In genomic region chrX:77723684-77724083, GRCh38 we compare ENCODE assay signal across 24 cellular contexts.
"Had no signal": no experiment of that assay in that cellular context is flagged by ENCODE, and none has a peak within 500 bp of the region (broad histone marks: within the 10 kb centered on the region; RNA-seq: fewer than 3 reads in every experiment).

No MANE protein-coding gene starts in this region.

- H3K9me3 Mint-ChIP-seq: stimulated activated effector memory CD8-positive, alpha-beta T cell treated with anti-CD3 and anti-CD28 coated beads, Interleukin-12 subunit alpha, Interleukin-12 subunit beta, amount 100 ng/mL, for 72 hours; stimulated activated naive CD8-positive, alpha-beta T cell treated with anti-CD3 and anti-CD28 coated beads, Interleukin-15, amount 100 ng/mL, for 72 hours had no signal

- ATAC-seq: mucosa of descending colon; naive thymus-derived CD8-positive, alpha-beta T cell; sciatic nerve; stimulated activated effector memory CD8-positive, alpha-beta T cell treated with anti-CD3 and anti-CD28 coated beads, Interleukin-12 subunit alpha, Interleukin-12 subunit beta, amount 100 ng/mL, for 72 hours; stimulated activated naive CD8-positive, alpha-beta T cell treated with anti-CD3 and anti-CD28 coated beads, Interleukin-15, amount 100 ng/mL, for 72 hours; upper lobe of right lung had no signal

- H3K36me3 ChIP-seq: heart left ventricle, left ventricle myocardium inferior, ovary, right atrium auricular region, spleen, transverse colon, upper lobe of right lung had no signal

- H3K36me3 Mint-ChIP-seq: immature natural killer cell; stimulated activated effector memory CD8-positive, alpha-beta T cell treated with anti-CD3 and anti-CD28 coated beads, Interleukin-12 subunit alpha, Interleukin-12 subunit beta, amount 100 ng/mL, for 72 hours had no signal

- FAIRE-seq: islet of Langerhans, kidney, small intestine, urothelium cell line had no signal

- H3K27ac ChIP-seq: heart left ventricle, left ventricle myocardium inferior, ovary, right atrium auricular region, spleen, transverse colon, upper lobe of right lung had no signal

- H3K9me3 ChIP-seq: mucosa of descending colon, ovary, right atrium auricular region, transverse colon, upper lobe of right lung had no signal

- H3K4me3 Mint-ChIP-seq: immature natural killer cell; naive thymus-derived CD8-positive, alpha-beta T cell; stimulated activated effector memory CD8-positive, alpha-beta T cell treated with anti-CD3 and anti-CD28 coated beads, Interleukin-12 subunit alpha, Interleukin-12 subunit beta, amount 100 ng/mL, for 72 hours; stimulated activated naive CD8-positive, alpha-beta T cell treated with anti-CD3 and anti-CD28 coated beads, Interleukin-15, amount 100 ng/mL, for 72 hours had no signal

- H3K27ac Mint-ChIP-seq: progenitor cell of endocrine pancreas; stimulated activated effector memory CD8-positive, alpha-beta T cell treated with anti-CD3 and anti-CD28 coated beads, Interleukin-12 subunit alpha, Interleukin-12 subunit beta, amount 100 ng/mL, for 72 hours; stimulated activated naive CD8-positive, alpha-beta T cell treated with anti-CD3 and anti-CD28 coated beads, Interleukin-15, amount 100 ng/mL, for 72 hours had no signal

- H3K4me3 ChIP-seq: heart left ventricle, left ventricle myocardium inferior, lung, mucosa of descending colon, ovary, right atrium auricular region, spleen, transverse colon, upper lobe of right lung had no signal

- H3K27me3 ChIP-seq: heart left ventricle, ovary, right atrium auricular region, spleen, transverse colon, upper lobe of right lung had no signal

- H3K4me1 ChIP-seq: heart left ventricle, left ventricle myocardium inferior, right atrium auricular region, transverse colon, upper lobe of right lung had no signal

- H3K27me3 Mint-ChIP-seq: naive thymus-derived CD8-positive, alpha-beta T cell; progenitor cell of endocrine pancreas; stimulated activated naive CD8-positive, alpha-beta T cell treated with anti-CD3 and anti-CD28 coated beads, Interleukin-15, amount 100 ng/mL, for 72 hours had no signal

- DNase-seq: heart left ventricle; hypothalamus; immature natural killer cell; kidney; left ventricle myocardium inferior; midbrain; mucosa of descending colon; naive thymus-derived CD8-positive, alpha-beta T cell; ovary; small intestine; spleen; stimulated activated CD4-positive, alpha-beta T cell treated with anti-CD3 and anti-CD28 coated beads, Interleukin-4, amount 100 ng/mL, for 24 hours; stimulated activated naive CD4-positive, alpha-beta T cell treated with Interleukin-2 at 50 U/mL for 16 hours; stimulated activated naive CD8-positive, alpha-beta T cell treated with anti-CD3 and anti-CD28 coated beads, Interleukin-15, amount 100 ng/mL, for 72 hours; substantia nigra; transverse colon; upper lobe of right lung had no signal
